ENCODE assay signal across 9 cellular contexts in the genomic region with DNA sequence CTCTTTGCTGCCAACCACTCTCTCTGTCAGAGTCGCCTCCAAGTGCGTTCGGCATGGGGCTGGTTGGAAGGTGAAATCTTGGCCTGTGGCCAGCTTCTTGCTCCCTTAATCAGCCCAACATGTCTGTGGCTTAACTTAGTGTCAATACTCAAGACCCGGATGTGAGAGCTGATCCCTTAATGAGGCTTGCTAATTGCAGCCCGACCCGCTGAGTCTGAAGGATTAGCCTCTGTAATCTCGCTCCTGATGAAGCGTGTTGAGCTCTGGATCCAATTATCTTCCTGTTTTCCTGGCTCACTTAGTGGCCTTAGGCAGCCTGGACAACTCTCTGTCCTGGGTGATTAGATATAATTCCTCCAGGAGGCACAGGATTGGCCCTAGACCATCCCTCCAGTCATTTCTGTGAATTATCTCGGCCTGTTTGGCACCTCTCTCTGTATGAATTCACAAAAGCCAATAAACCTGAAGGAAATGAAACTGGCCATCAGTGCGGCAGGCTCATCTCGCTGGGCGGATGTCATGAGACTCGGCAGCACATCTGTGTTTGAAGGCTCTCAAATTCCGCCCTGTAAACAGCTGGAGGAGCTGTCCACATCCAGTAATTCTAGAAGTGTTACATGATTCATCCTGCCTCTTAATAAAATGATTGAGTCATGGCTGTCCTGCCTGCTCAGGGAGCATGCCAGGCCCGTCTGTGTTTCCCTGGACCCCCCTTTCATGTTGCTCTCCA. TPM values are rescaled to one million over a fixed set of nuclear protein-coding genes. Genes with fewer than 3 reads are reported as not detected.
A peak's percentile ranks its signal among the peaks of the same experiment; 100 is the strongest.
DNase-seq lines count a peak whose midpoint lies in the region; ATAC-seq and TF ChIP-seq lines count a peak whose summit lies in the region.
"Had no signal": no experiment of that assay in that cellular context is flagged by ENCODE, and none has a peak within 500 bp of the region (broad histone marks: within the 10 kb centered on the region; RNA-seq: fewer than 3 reads in every experiment).

No MANE protein-coding gene starts in this region.

- CTCF ChIA-PET in activated naive CD4-positive, alpha-beta T cell treated with anti-CD3 and anti-CD28 coated beads for 36 hours (lab: Charles Lee), result no interaction called here

- peaks cover 16% of the 10 kb centered on the region for H3K27me3 Mint-ChIP-seq in activated naive CD4-positive, alpha-beta T cell treated with anti-CD3 and anti-CD28 coated beads for 36 hours (ENCODE audit: low read depth)

- no peaks in the 10 kb centered on the region for H3K36me3 Mint-ChIP-seq in activated naive CD4-positive, alpha-beta T cell treated with anti-CD3 and anti-CD28 coated beads for 36 hours (ENCODE audit: low read depth)

- TF ChIP-seq POLR2A in erythroblast (IDR thresholded peaks at IDR 0.05; ENCODE audit: low read length), result no peak

- no peak overlapping the region for H3K4me3 Mint-ChIP-seq in activated naive CD4-positive, alpha-beta T cell treated with anti-CD3 and anti-CD28 coated beads for 36 hours

- H3K4me3 ChIP-seq in choroid plexus epithelial cell (ENCODE audit: low read depth, low read length), result no peak overlapping the region

- no peak for TF ChIP-seq CTCF in choroid plexus epithelial cell (conservative IDR thresholded peaks at IDR 0.05; ENCODE audit: low read depth, low read length)

- no peak overlapping the region for H3K27ac Mint-ChIP-seq in activated naive CD4-positive, alpha-beta T cell treated with anti-CD3 and anti-CD28 coated beads for 36 hours

- H3K4me1 Mint-ChIP-seq in activated naive CD4-positive, alpha-beta T cell treated with anti-CD3 and anti-CD28 coated beads for 36 hours (ENCODE audit: low read depth), result peaks cover 2% of the 10 kb centered on the region

- ATAC-seq in HG03039 (IDR thresholded peaks at IDR 0.05; ENCODE audit: unreplicated experiment), result no peak

- intact Hi-C loops in activated naive CD4-positive, alpha-beta T cell treated with anti-CD3 and anti-CD28 coated beads for 36 hours (cut with micrococcal nuclease), result no loop called here

- H3K9me3 Mint-ChIP-seq in activated naive CD4-positive, alpha-beta T cell treated with anti-CD3 and anti-CD28 coated beads for 36 hours, result peaks cover 3% of the 10 kb centered on the region

- DNase-seq in ELF-1 (ENCODE audit: low read depth, low spot score) (peak; percentile 68), NCI-H2171 treated with DMSO at 0.1 percent for 48 hours (lab: John Stamatoyannopoulos, UW) (peak; percentile 89), choroid plexus epithelial cell (ENCODE audit: low read depth) (peak; percentile 59), non-pigmented ciliary epithelial cell (ENCODE audit: low read depth) (peak; percentile 1), erythroblast (lab: John Stamatoyannopoulos, UW) (no peak), NCI-H526 treated with DMSO at 0.1 percent for 48 hours (lab: John Stamatoyannopoulos, UW) (no peak)
- DNase-seq in activated naive CD4-positive, alpha-beta T cell treated with anti-CD3 and anti-CD28 coated beads for 36 hours, result no peak
- DNase-seq: effector memory CD4-positive, alpha-beta T cell had no signal

RNA-seq across cellular contexts. Expression of gene ACOXL, which starts 38.5 kb away (rescaled TPM):
- total RNA-seq in activated naive CD4-positive, alpha-beta T cell treated with anti-CD3 and anti-CD28 coated beads for 36 hours, result not detected

Comparison
In these comparisons a context has a peak if more than half of its experiments do, and no peak if none do; other contexts are left out.
1. DNase-seq: peak in ELF-1 (single experiment), NCI-H2171 treated with DMSO at 0.1 percent for 48 hours (single experiment), choroid plexus epithelial cell (single experiment) and non-pigmented ciliary epithelial cell (single experiment); none in activated naive CD4-positive, alpha-beta T cell treated with anti-CD3 and anti-CD28 coated beads for 36 hours (single experiment), erythroblast (0 of 2) and NCI-H526 treated with DMSO at 0.1 percent for 48 hours (single experiment).